In genomic region chr21:34639882-34640788, GRCh38 we compare ENCODE assay signal across 9 cellular contexts. TPM values are rescaled to one million over a fixed set of nuclear protein-coding genes. Genes with fewer than 3 reads are reported as not detected.
DNase-seq lines count a peak whose midpoint lies in the region; ATAC-seq and TF ChIP-seq lines count a peak whose summit lies in the region.
"Had no signal": no experiment of that assay in that cellular context is flagged by ENCODE, and none has a peak within 500 bp of the region (broad histone marks: within the 10 kb centered on the region; RNA-seq: fewer than 3 reads in every experiment).

No MANE protein-coding gene starts in this region.

- H3K36me3 ChIP-seq in brain microvascular endothelial cell (replicated peaks), result no peaks in the 10 kb centered on the region

- H3K36me3 Mint-ChIP-seq in stimulated activated memory B cell treated with anti-CD40 and anti-IgM and Interleukin-4, amounts not matched to agents 10 μg/mL and 1 μg/mL and 100 μg/mL, for 72 hours, result no peaks in the 10 kb centered on the region

- no peaks in the 10 kb centered on the region for H3K27me3 Mint-ChIP-seq in stimulated activated memory B cell treated with anti-CD40 and anti-IgM and Interleukin-4, amounts not matched to agents 10 μg/mL and 1 μg/mL and 100 μg/mL, for 72 hours

- H3K9me3 Mint-ChIP-seq in stimulated activated memory B cell treated with anti-CD40 and anti-IgM and Interleukin-4, amounts not matched to agents 10 μg/mL and 1 μg/mL and 100 μg/mL, for 72 hours, result peaks cover 3% of the 10 kb centered on the region

- peak overlapping the region; percentile 44 for H3K4me3 Mint-ChIP-seq in stimulated activated memory B cell treated with anti-CD40 and anti-IgM and Interleukin-4, amounts not matched to agents 10 μg/mL and 1 μg/mL and 100 μg/mL, for 72 hours

- H3K27me3 ChIP-seq in brain microvascular endothelial cell (replicated peaks), result no peaks in the 10 kb centered on the region

- peak overlapping the region; percentile 53 for H3K27ac Mint-ChIP-seq in stimulated activated memory B cell treated with anti-CD40 and anti-IgM and Interleukin-4, amounts not matched to agents 10 μg/mL and 1 μg/mL and 100 μg/mL, for 72 hours

- no peak for DNase-seq in activated CD4-positive, CD25-positive, alpha-beta regulatory T cell (lab: John Stamatoyannopoulos, UW)
- DNase-seq in M059J (ENCODE audit: low read depth) (peak; percentile 59), brain microvascular endothelial cell (no peak), cerebellum (ENCODE audit: low spot score) (no peak), T1000 (lab: John Stamatoyannopoulos, UW) (no peak), NCI-H1436 treated with DMSO at 0.1 percent for 48 hours (lab: John Stamatoyannopoulos, UW) (no peak)

- ATAC-seq in activated CD4-positive, CD25-positive, alpha-beta regulatory T cell treated with anti-CD3 and anti-CD28 coated beads, Interleukin-2, amount 50 U/mL, for 24 hours, result peak; percentile 70 to 77
- ATAC-seq in stimulated activated memory B cell treated with anti-CD40 and anti-IgM and Interleukin-4, amounts not matched to agents 10 μg/mL and 1 μg/mL and 100 μg/mL, for 72 hours, result no peak

- no peak overlapping the region for H3K4me3 ChIP-seq in brain microvascular endothelial cell (ENCODE audit: low read depth, low read length)

- H3K4me1 Mint-ChIP-seq in stimulated activated memory B cell treated with anti-CD40 and anti-IgM and Interleukin-4, amounts not matched to agents 10 μg/mL and 1 μg/mL and 100 μg/mL, for 72 hours, result peaks cover 29% of the 10 kb centered on the region

- H3K27ac ChIP-seq in brain microvascular endothelial cell, result peak overlapping the region; percentile 34
- H3K27ac ChIP-seq: HL-60 had no signal

- no peak for TF ChIP-seq CTCF in brain microvascular endothelial cell (IDR thresholded peaks at IDR 0.05; ENCODE audit: low read depth, low read length, missing control alignments)

- in situ Hi-C loops in brain microvascular endothelial cell (cut with HindIII; ENCODE audit: low pct_ligation_motif_present, low sequenced_read_pairs), result no loop called here

RNA-seq across cellular contexts. Expression of gene RCAN1, which starts 25.2 kb away (rescaled TPM):
- 160 and 181 TPM in 2 replicates for total RNA-seq in M059J (2014; rRNA removed; shearing (Covaris generic))
- 30.2 TPM for total RNA-seq in cerebellum

RNA-seq across cellular contexts. Expression of gene CLIC6, which starts 28.7 kb away (rescaled TPM):
- total RNA-seq in M059J (2014; rRNA removed; shearing (Covaris generic)), result 0.02 and 0.25 TPM in 2 replicates
- 0.18 TPM for total RNA-seq in cerebellum
